1 cellular context compared by ENCODE assay signal in genomic region chr11:68543594-68543993, GRCh38.
TF ChIP-seq lines count a peak whose summit lies in the region.

No MANE protein-coding gene starts in this region.

TF ChIP-seq in WTC11, 78 proteins besides CTCF, POLR2A, EP300 and RAD21 (continued from another document):
- TF ChIP-seq, protein P1, sequence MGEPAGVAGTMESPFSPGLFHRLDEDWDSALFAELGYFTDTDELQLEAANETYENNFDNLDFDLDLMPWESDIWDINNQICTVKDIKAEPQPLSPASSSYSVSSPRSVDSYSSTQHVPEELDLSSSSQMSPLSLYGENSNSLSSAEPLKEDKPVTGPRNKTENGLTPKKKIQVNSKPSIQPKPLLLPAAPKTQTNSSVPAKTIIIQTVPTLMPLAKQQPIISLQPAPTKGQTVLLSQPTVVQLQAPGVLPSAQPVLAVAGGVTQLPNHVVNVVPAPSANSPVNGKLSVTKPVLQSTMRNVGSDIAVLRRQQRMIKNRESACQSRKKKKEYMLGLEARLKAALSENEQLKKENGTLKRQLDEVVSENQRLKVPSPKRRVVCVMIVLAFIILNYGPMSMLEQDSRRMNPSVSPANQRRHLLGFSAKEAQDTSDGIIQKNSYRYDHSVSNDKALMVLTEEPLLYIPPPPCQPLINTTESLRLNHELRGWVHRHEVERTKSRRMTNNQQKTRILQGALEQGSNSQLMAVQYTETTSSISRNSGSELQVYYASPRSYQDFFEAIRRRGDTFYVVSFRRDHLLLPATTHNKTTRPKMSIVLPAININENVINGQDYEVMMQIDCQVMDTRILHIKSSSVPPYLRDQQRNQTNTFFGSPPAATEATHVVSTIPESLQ (CRISPR knock-in tag; IDR thresholded peaks at IDR 0.05): no peak
- TF ChIP-seq TEAD4 (CRISPR knock-in tag; IDR thresholded peaks at IDR 0.05): no peak
